In genomic region chr14:104383931-104384775, GRCh38 we compare ENCODE assay signal across 15 cellular contexts.
DNase-seq lines count a peak whose midpoint lies in the region; ATAC-seq, FAIRE-seq and TF ChIP-seq lines count a peak whose summit lies in the region.
"Had no signal": no experiment of that assay in that cellular context is flagged by ENCODE, and none has a peak within 500 bp of the region (broad histone marks: within the 10 kb centered on the region; RNA-seq: fewer than 3 reads in every experiment).

No MANE protein-coding gene starts in this region.

- intact Hi-C loops in K562 (cut with micrococcal nuclease) (no loop called here), lower leg skin (cut with DNase I; ENCODE audit: low total_unique reads) (no loop called here)

- CTCF ChIA-PET in K562 (lab: Yijun Ruan, JAX; ENCODE audit: low intra/inter-chr PET ratio): no interaction called here

- H3K27ac Mint-ChIP-seq in neural crest cell (ENCODE audit: unreplicated experiment): peak overlapping the region; percentile 23

- H3K9me3 Mint-ChIP-seq in neural crest cell: no peaks in the 10 kb centered on the region

- H3K4me1 Mint-ChIP-seq in neural crest cell: peaks cover 17% of the 10 kb centered on the region

- FAIRE-seq in K562 (lab: Jason Lieb, UNC): no peak
- FAIRE-seq: A204.1, D721Med had no signal

- H3K79me2 ChIP-seq in K562 (ENCODE audit: control insufficient read depth, insufficient read depth, low read length): no peaks in the 10 kb centered on the region
- H3K79me2 ChIP-seq: parathyroid adenoma had no signal

- 0% methylated on average over 13 of the region's 21 CpGs for WGBS in K562 (ENCODE audit: insufficient coverage, low coverage, missing lambda C conversion rate)
- 21 to 25% methylated on average over 21 of the region's 21 CpGs for WGBS in lower leg skin, 2 donors

- no peaks in the 10 kb centered on the region for H3K9me1 ChIP-seq in K562 (ENCODE audit: control insufficient read depth, insufficient read depth, low read length)

- peaks cover 0 to 48% of the 10 kb centered on the region in 2 experiments; a peak in 2 of 5 replicates for H3K27me3 ChIP-seq in K562 (ENCODE audit: control insufficient read depth in 2 of 2, insufficient read depth in 2 of 2, low read length in 2 of 2)

- DNase-seq in NCI-H1417 (lab: John Stamatoyannopoulos, UW): peak in 2 of 3 experiments; percentile 79 to 92
- no peak for DNase-seq in NCI-H1417 treated with DMSO at 0.1 percent for 48 hours (lab: John Stamatoyannopoulos, UW)
- peak; percentile 90 for DNase-seq in NCI-H1092 treated with DMSO at 0.1 percent for 48 hours (lab: John Stamatoyannopoulos, UW)
- DNase-seq in K562 (ENCODE audit: extremely low read depth in 1 of 4, low spot score in 3 of 4): no peak
- DNase-seq in neural crest cell (ENCODE audit: low read depth, low spot score): no peak
- no peak for DNase-seq in lower leg skin (ENCODE audit: low spot score in 2 of 2)
- DNase-seq: activated CD4-positive, CD25-positive, alpha-beta regulatory T cell; mammary epithelial cell; NCI-H1436; NK-92 treated with Interleukin-12 subunit alpha and Interleukin-12 subunit beta, amount 100 ng/mL, for 24 hours had no signal

- H2AFZ ChIP-seq in K562 (ENCODE audit: low read depth, low read length): no peak overlapping the region
- H2AFZ ChIP-seq: parathyroid adenoma had no signal

- in situ Hi-C loops in K562 (cut with MboI): no loop called here

- no peak overlapping the region for H3K9ac ChIP-seq in K562 (ENCODE audit: insufficient read depth in 1 of 2, low read depth in 2 of 2, low read length in 2 of 2)
- H3K9ac ChIP-seq: parathyroid adenoma had no signal

- H3K9me3 ChIP-seq in K562 (replicated peaks; ENCODE audit: control insufficient read depth, insufficient read depth, low read depth, low read length): no peaks in the 10 kb centered on the region

- TF ChIP-seq CTCF in K562 (IDR thresholded peaks at IDR 0.05 in 2 of 3, conservative IDR thresholded peaks at IDR 0.05 in 1 of 3; ENCODE audit: insufficient read depth in 2 of 3, low read depth in 1 of 3, low read length in 3 of 3): no peak
- TF ChIP-seq CTCF in neural crest cell (conservative IDR thresholded peaks at IDR 0.05): no peak
- no peak for TF ChIP-seq CTCF in lower leg skin (IDR thresholded peaks at IDR 0.05)

- H3K4me3 Mint-ChIP-seq in neural crest cell: no peak overlapping the region

- TF ChIP-seq EP300 in K562 (IDR thresholded peaks at IDR 0.05; ENCODE audit: low read length): no peak

- peaks cover 15% of the 10 kb centered on the region for H3K27me3 Mint-ChIP-seq in neural crest cell (ENCODE audit: low read depth)

- no peak overlapping the region for H3K27ac ChIP-seq in K562 (ENCODE audit: extremely low read depth, low read depth, low read length)
- H3K27ac ChIP-seq: parathyroid adenoma had no signal

- no peak overlapping the region for H3K4me3 ChIP-seq in K562
- no peak overlapping the region for H3K4me3 ChIP-seq in lower leg skin (ENCODE audit: low read depth, poor library complexity, severe bottlenecking)

- ATAC-seq in K562 (no peak), HG03108 (IDR thresholded peaks at IDR 0.05; ENCODE audit: unreplicated experiment) (no peak), GM18505 (IDR thresholded peaks at IDR 0.05; ENCODE audit: unreplicated experiment) (no peak)

- H3K4me1 ChIP-seq in K562 (replicated peaks in 1 of 2; ENCODE audit: control insufficient read depth in 2 of 2, insufficient read depth in 2 of 2, low read length in 2 of 2): peaks cover 0 to 5% of the 10 kb centered on the region in 2 experiments; a peak in 1 of 5 replicates
- H3K4me1 ChIP-seq: parathyroid adenoma had no signal

- no peaks in the 10 kb centered on the region for H3K36me3 Mint-ChIP-seq in neural crest cell (ENCODE audit: low read depth)

- no peak overlapping the region for H3K4me2 ChIP-seq in K562 (ENCODE audit: insufficient read depth, low read length)

- POLR2A ChIA-PET in K562 (lab: Yijun Ruan, JAX): interaction anchor here (0.6 kb wide), 1 partner anchor 124 kb away, joined by 3 read pairs; no protein-coding TSS in a partner anchor

- no peaks in the 10 kb centered on the region for H4K20me1 ChIP-seq in K562 (replicated peaks; ENCODE audit: control insufficient read depth, insufficient read depth, low read length)

- H3K36me3 ChIP-seq in K562 (ENCODE audit: control insufficient read depth, insufficient read depth, low read length): no peaks in the 10 kb centered on the region

- BruUV-seq in K562 (replicated peaks; lab: Mats Ljungman, UMichigan): no TSS peak

- TF ChIP-seq RAD21 in K562 (CRISPR knock-in tag; conservative IDR thresholded peaks at IDR 0.05 in 1 of 2, IDR thresholded peaks at IDR 0.05 in 1 of 2): no peak

- no peak for TF ChIP-seq POLR2A in K562 (conservative IDR thresholded peaks at IDR 0.05)
- TF ChIP-seq POLR2A in lower leg skin (IDR thresholded peaks at IDR 0.05): no peak
- TF ChIP-seq POLR2A in GM18505 (IDR thresholded peaks at IDR 0.05; ENCODE audit: borderline replicate concordance, extremely low read depth, insufficient read depth, insufficient read length): no peak

TF ChIP-seq in K562, 482 proteins besides CTCF, POLR2A, EP300 and RAD21:
- no peak for TF ChIP-seq TOE1 (IDR thresholded peaks at IDR 0.05; ENCODE audit: borderline replicate concordance)
- TF ChIP-seq TOE1 (CRISPR knock-in tag; IDR thresholded peaks at IDR 0.05; ENCODE audit: borderline replicate concordance, low read depth): no peak
- no peak for TF ChIP-seq MEF2A (IDR thresholded peaks at IDR 0.05; ENCODE audit: control insufficient read depth, low read depth, low read length)
- TF ChIP-seq CHAMP1 (IDR thresholded peaks at IDR 0.05): no peak
- no peak for TF ChIP-seq SRSF7 (optimal IDR thresholded peaks at IDR 0.05; ENCODE audit: low read depth, low read length)
- no peak for TF ChIP-seq SRSF1 (IDR thresholded peaks at IDR 0.05; ENCODE audit: low read depth, low read length)
- TF ChIP-seq TFAP4 (CRISPR knock-in tag; IDR thresholded peaks at IDR 0.05; ENCODE audit: borderline replicate concordance): no peak
- TF ChIP-seq EGR1 (conservative IDR thresholded peaks at IDR 0.05): 0 out of 2 replicates have a peak, but pooled peaks have one; percentile 20

Comparison
In these comparisons a context has a peak if more than half of its experiments do, and no peak if none do; other contexts are left out.
1. DNase-seq: peak in NCI-H1417 (2 of 3) and NCI-H1092 treated with DMSO at 0.1 percent for 48 hours (single experiment); none in NCI-H1417 treated with DMSO at 0.1 percent for 48 hours (single experiment), K562 (0 of 4), neural crest cell (single experiment) and lower leg skin (0 of 2).